In genomic region chr2:197613509-197613987, GRCh38 we compare ENCODE assay signal across 13 cellular contexts.
A peak's percentile ranks its signal among the peaks of the same experiment; 100 is the strongest.
DNase-seq lines count a peak whose midpoint lies in the region; ATAC-seq lines count a peak whose summit lies in the region.
"Had no signal": no experiment of that assay in that cellular context is flagged by ENCODE, and none has a peak within 500 bp of the region (broad histone marks: within the 10 kb centered on the region; RNA-seq: fewer than 3 reads in every experiment).

No MANE protein-coding gene starts in this region.

- no peaks in the 10 kb centered on the region for H3K27me3 Mint-ChIP-seq in activated T-cell treated with anti-CD3 and anti-CD28 coated beads, Interleukin-2, amount 50 U/mL, for 4 hours (ENCODE audit: low read depth)

- no peaks in the 10 kb centered on the region for H3K9me3 Mint-ChIP-seq in activated T-cell treated with anti-CD3 and anti-CD28 coated beads, Interleukin-2, amount 50 U/mL, for 4 hours
- H3K9me3 Mint-ChIP-seq: activated naive CD4-positive, alpha-beta T cell treated with anti-CD3 and anti-CD28 coated beads, Interleukin-2, amount 50 U/mL, for 24 hours had no signal

- H3K27me3 ChIP-seq in adipocyte (replicated peaks; ENCODE audit: control insufficient read depth, insufficient read depth, low read length): no peaks in the 10 kb centered on the region
- no peaks in the 10 kb centered on the region for H3K27me3 ChIP-seq in layer of hippocampus (ENCODE audit: control insufficient read depth, insufficient read depth, low read length)
- H3K27me3 ChIP-seq: colonic mucosa had no signal

- H3K4me3 ChIP-seq in adipocyte (ENCODE audit: low read length): no peak overlapping the region
- H3K4me3 ChIP-seq: colonic mucosa, lower lobe of right lung had no signal

- peak; percentile 9 for DNase-seq in COR-L47 (lab: John Stamatoyannopoulos, UW)
- DNase-seq in NCI-H146 treated with DMSO at 0.1 percent for 48 hours (lab: John Stamatoyannopoulos, UW; ENCODE audit: unreplicated experiment): peak; percentile 51
- peak; percentile 78 for DNase-seq in adipocyte (ENCODE audit: low read depth)
- DNase-seq in activated T-cell treated with anti-CD3 and anti-CD28 coated beads, Interleukin-2, amount 50 U/mL, for 4 hours: no peak
- DNase-seq in G401 (ENCODE audit: low spot score): no peak
- no peak for DNase-seq in DMS 273 (lab: John Stamatoyannopoulos, UW; ENCODE audit: unreplicated experiment)
- DNase-seq: activated CD8-positive, alpha-beta memory T cell treated with anti-CD3 and anti-CD28 coated beads for 24 hours; colonic mucosa; lower lobe of right lung had no signal

- peaks cover 12% of the 10 kb centered on the region for H3K4me1 Mint-ChIP-seq in activated T-cell treated with anti-CD3 and anti-CD28 coated beads, Interleukin-2, amount 50 U/mL, for 4 hours (ENCODE audit: low read depth)
- H3K4me1 Mint-ChIP-seq: B cell had no signal

- peak overlapping the region; percentile 31 for H3K27ac ChIP-seq in layer of hippocampus (ENCODE audit: low read depth, low read length)
- H3K27ac ChIP-seq: colonic mucosa, lower lobe of right lung had no signal

- in situ Hi-C loops in G401 (cut with HindIII; ENCODE audit: low sequenced_read_pairs): no loop called here

- ATAC-seq in activated T-cell treated with anti-CD3 and anti-CD28 coated beads, Interleukin-2, amount 50 U/mL, for 4 hours: no peak
- no peak for ATAC-seq in HG03025 (IDR thresholded peaks at IDR 0.05; ENCODE audit: low FRiP score, unreplicated experiment)

- H3K36me3 Mint-ChIP-seq in activated T-cell treated with anti-CD3 and anti-CD28 coated beads, Interleukin-2, amount 50 U/mL, for 4 hours (ENCODE audit: insufficient read depth): no peaks in the 10 kb centered on the region
- H3K36me3 Mint-ChIP-seq: activated naive CD4-positive, alpha-beta T cell treated with anti-CD3 and anti-CD28 coated beads, Interleukin-2, amount 50 U/mL, for 24 hours had no signal

- no peaks in the 10 kb centered on the region for H3K9me3 ChIP-seq in adipocyte (ENCODE audit: control insufficient read depth, low read length)
- H3K9me3 ChIP-seq: colonic mucosa, lower lobe of right lung had no signal

- H3K4me1 ChIP-seq in adipocyte (ENCODE audit: control insufficient read depth, insufficient read depth, low read length): peaks cover 24% of the 10 kb centered on the region

- peaks cover 12% of the 10 kb centered on the region for H3K36me3 ChIP-seq in adipocyte (ENCODE audit: control insufficient read depth, insufficient read depth, low read length, severe bottlenecking)
- H3K36me3 ChIP-seq: colonic mucosa, lower lobe of right lung had no signal

- H3K4me3 Mint-ChIP-seq in activated T-cell treated with anti-CD3 and anti-CD28 coated beads, Interleukin-2, amount 50 U/mL, for 4 hours: no peak overlapping the region
- H3K4me3 Mint-ChIP-seq: activated naive CD4-positive, alpha-beta T cell treated with anti-CD3 and anti-CD28 coated beads, Interleukin-2, amount 50 U/mL, for 24 hours; B cell had no signal

- no peak overlapping the region for H3K9ac ChIP-seq in adipocyte (ENCODE audit: low read length)

Comparison
In these comparisons a context has a peak if more than half of its experiments do, and no peak if none do; other contexts are left out.
1. DNase-seq: peak in COR-L47 (single experiment), NCI-H146 treated with DMSO at 0.1 percent for 48 hours (single experiment) and adipocyte (single experiment); none in activated T-cell treated with anti-CD3 and anti-CD28 coated beads, Interleukin-2, amount 50 U/mL, for 4 hours (single experiment), G401 (single experiment) and DMS 273 (single experiment).